ENCODE assay signal across 10 cellular contexts in genomic region chr13:72808917-72809500, GRCh38. TPM values are rescaled to one million over a fixed set of nuclear protein-coding genes. Genes with fewer than 3 reads are reported as not detected.
DNase-seq lines count a peak whose midpoint lies in the region; ATAC-seq and TF ChIP-seq lines count a peak whose summit lies in the region.
"Had no signal": no experiment of that assay in that cellular context is flagged by ENCODE, and none has a peak within 500 bp of the region (broad histone marks: within the 10 kb centered on the region; RNA-seq: fewer than 3 reads in every experiment).

No MANE protein-coding gene starts in this region.

- H3K4me2 ChIP-seq in hepatocyte = no peak overlapping the region

- POLR2A ChIA-PET in activated CD4-positive, alpha-beta memory T cell treated with anti-CD3 and anti-CD28 coated beads, Interleukin-2, amount 10 ng/mL, durations not matched to agents 7 days and 5 days (lab: Charles Lee) = no interaction called here

- ATAC-seq in natural killer cell (peak in 1 of 3 donors; percentile 37), GM21717 (IDR thresholded peaks at IDR 0.05; ENCODE audit: unreplicated experiment) (no peak), GM18520 (IDR thresholded peaks at IDR 0.05; ENCODE audit: unreplicated experiment) (no peak), HG03432 (IDR thresholded peaks at IDR 0.05; ENCODE audit: unreplicated experiment) (no peak)
- no peak for ATAC-seq in natural killer cell treated with Interleukin-12 subunit alpha and Interleukin-12 subunit beta and Interleukin-15 and Interleukin-18, amount 100 ng/mL, for 72 hours

- no peaks in the 10 kb centered on the region for H3K79me2 ChIP-seq in hepatocyte

- H3K4me1 Mint-ChIP-seq in natural killer cell = no peaks in the 10 kb centered on the region
- H3K4me1 Mint-ChIP-seq in natural killer cell treated with Interleukin-12 subunit alpha and Interleukin-12 subunit beta and Interleukin-15 and Interleukin-18, amount 100 ng/mL, for 72 hours (ENCODE audit: low read depth in 2 of 2) = peaks cover 0 to 5% of the 10 kb centered on the region in 2 donors
- H3K4me1 Mint-ChIP-seq in activated CD4-positive, alpha-beta memory T cell treated with anti-CD3 and anti-CD28 coated beads, Interleukin-2, amount 10 ng/mL, durations not matched to agents 7 days and 5 days = no peaks in the 10 kb centered on the region

- TF ChIP-seq CTCF in natural killer cell (IDR thresholded peaks at IDR 0.05) (peak; percentile 84), hepatocyte (IDR thresholded peaks at IDR 0.05; ENCODE audit: poor library complexity) (peak; percentile 65)

- no peak overlapping the region for H3K27ac Mint-ChIP-seq in natural killer cell
- H3K27ac Mint-ChIP-seq in natural killer cell treated with Interleukin-12 subunit alpha and Interleukin-12 subunit beta and Interleukin-15 and Interleukin-18, amount 100 ng/mL, for 72 hours = no peak overlapping the region
- H3K27ac Mint-ChIP-seq in activated CD4-positive, alpha-beta memory T cell treated with anti-CD3 and anti-CD28 coated beads, Interleukin-2, amount 10 ng/mL, durations not matched to agents 7 days and 5 days = no peak overlapping the region
- H3K27ac Mint-ChIP-seq: stimulated activated naive CD8-positive, alpha-beta T cell treated with anti-CD3 and anti-CD28 coated beads, Interleukin-15, Interleukin-2, amounts not matched to agents 100 ng/mL and 50 ng/mL, for 24 hours had no signal

- H3K4me3 ChIP-seq in hepatocyte = no peak overlapping the region
- H3K4me3 ChIP-seq: SJSA1 had no signal

- H4K20me1 ChIP-seq in hepatocyte (ENCODE audit: insufficient read depth, poor library complexity, severe bottlenecking) = no peaks in the 10 kb centered on the region

- no peaks in the 10 kb centered on the region for H3K27me3 ChIP-seq in hepatocyte
- H3K27me3 ChIP-seq: SJSA1 had no signal

- H3K36me3 Mint-ChIP-seq in natural killer cell = no peaks in the 10 kb centered on the region
- H3K36me3 Mint-ChIP-seq in natural killer cell treated with Interleukin-12 subunit alpha and Interleukin-12 subunit beta and Interleukin-15 and Interleukin-18, amount 100 ng/mL, for 72 hours = peaks cover 5% of the 10 kb centered on the region
- peaks cover 30% of the 10 kb centered on the region for H3K36me3 Mint-ChIP-seq in activated CD4-positive, alpha-beta memory T cell treated with anti-CD3 and anti-CD28 coated beads, Interleukin-2, amount 10 ng/mL, durations not matched to agents 7 days and 5 days (ENCODE audit: low read depth)

- H3K27ac ChIP-seq in hepatocyte = no peak overlapping the region
- H3K27ac ChIP-seq: SJSA1 had no signal

- 9% methylated on average over 1 of the region's 1 CpG for WGBS in hepatocyte (ENCODE audit: low lambda C conversion rate, missing lambda C conversion rate)

- no peaks in the 10 kb centered on the region for H3K4me1 ChIP-seq in hepatocyte (ENCODE audit: insufficient read depth)
- H3K4me1 ChIP-seq: SJSA1 had no signal

- H3K4me3 Mint-ChIP-seq in natural killer cell = no peak overlapping the region
- H3K4me3 Mint-ChIP-seq in natural killer cell treated with Interleukin-12 subunit alpha and Interleukin-12 subunit beta and Interleukin-15 and Interleukin-18, amount 100 ng/mL, for 72 hours = no peak overlapping the region
- H3K4me3 Mint-ChIP-seq in activated CD4-positive, alpha-beta memory T cell treated with anti-CD3 and anti-CD28 coated beads, Interleukin-2, amount 10 ng/mL, durations not matched to agents 7 days and 5 days = no peak overlapping the region
- H3K4me3 Mint-ChIP-seq: stimulated activated naive CD8-positive, alpha-beta T cell treated with anti-CD3 and anti-CD28 coated beads, Interleukin-15, Interleukin-2, amounts not matched to agents 100 ng/mL and 50 ng/mL, for 24 hours had no signal

- CTCF ChIA-PET in activated CD4-positive, alpha-beta memory T cell treated with anti-CD3 and anti-CD28 coated beads, Interleukin-2, amount 10 ng/mL, durations not matched to agents 7 days and 5 days (lab: Charles Lee) = interaction anchor here (0.6 to 1.1 kb wide), 4 partner anchors 21 to 594 kb away, joined by 3 to 6 read pairs (median 3); no protein-coding TSS in a partner anchor

- H3K9me3 ChIP-seq in hepatocyte (ENCODE audit: low read depth) = no peaks in the 10 kb centered on the region
- H3K9me3 ChIP-seq: SJSA1 had no signal

- no peak overlapping the region for H2AFZ ChIP-seq in hepatocyte

- no peaks in the 10 kb centered on the region for H3K27me3 Mint-ChIP-seq in natural killer cell (ENCODE audit: low read depth in 2 of 2)
- no peaks in the 10 kb centered on the region for H3K27me3 Mint-ChIP-seq in natural killer cell treated with Interleukin-12 subunit alpha and Interleukin-12 subunit beta and Interleukin-15 and Interleukin-18, amount 100 ng/mL, for 72 hours
- H3K27me3 Mint-ChIP-seq in activated CD4-positive, alpha-beta memory T cell treated with anti-CD3 and anti-CD28 coated beads, Interleukin-2, amount 10 ng/mL, durations not matched to agents 7 days and 5 days = no peaks in the 10 kb centered on the region
- H3K27me3 Mint-ChIP-seq: stimulated activated naive CD8-positive, alpha-beta T cell treated with anti-CD3 and anti-CD28 coated beads, Interleukin-15, Interleukin-2, amounts not matched to agents 100 ng/mL and 50 ng/mL, for 24 hours had no signal

- H3K36me3 ChIP-seq in hepatocyte (replicated peaks; ENCODE audit: insufficient read depth, low read depth) = no peaks in the 10 kb centered on the region

- DNase-seq in natural killer cell (no peak), SK-N-DZ (ENCODE audit: low spot score) (peak; percentile 32), hepatocyte (ENCODE audit: low spot score) (peak; percentile 8)
- DNase-seq in natural killer cell treated with Interleukin-12 subunit alpha and Interleukin-12 subunit beta and Interleukin-15 and Interleukin-18, amount 100 ng/mL, for 72 hours (ENCODE audit: low spot score) = no peak
- DNase-seq in activated CD4-positive, alpha-beta memory T cell treated with anti-CD3 and anti-CD28 coated beads, Interleukin-2, amount 10 ng/mL, durations not matched to agents 7 days and 5 days = no peak

- H3K9me3 Mint-ChIP-seq in natural killer cell = no peaks in the 10 kb centered on the region
- no peaks in the 10 kb centered on the region for H3K9me3 Mint-ChIP-seq in natural killer cell treated with Interleukin-12 subunit alpha and Interleukin-12 subunit beta and Interleukin-15 and Interleukin-18, amount 100 ng/mL, for 72 hours
- H3K9me3 Mint-ChIP-seq in activated CD4-positive, alpha-beta memory T cell treated with anti-CD3 and anti-CD28 coated beads, Interleukin-2, amount 10 ng/mL, durations not matched to agents 7 days and 5 days = no peaks in the 10 kb centered on the region
- H3K9me3 Mint-ChIP-seq: stimulated activated naive CD8-positive, alpha-beta T cell treated with anti-CD3 and anti-CD28 coated beads, Interleukin-15, Interleukin-2, amounts not matched to agents 100 ng/mL and 50 ng/mL, for 24 hours had no signal

- no peaks in the 10 kb centered on the region for H3K9me2 ChIP-seq in hepatocyte (replicated peaks; ENCODE audit: insufficient read depth)

- intact Hi-C loops in natural killer cell (cut with micrococcal nuclease) = loop anchor here (2.0 kb wide), 1 partner anchor 900 kb away; no protein-coding TSS in a partner anchor

RNA-seq across cellular contexts. Expression of gene PIBF1, which starts 27.1 kb away (rescaled TPM):
- total RNA-seq in natural killer cell = 10 to 100 TPM; 21.9 to 37.8 (median 27.8) TPM
- 10 to 100 TPM; 15.2 to 46.3 TPM for total RNA-seq in natural killer cell treated with Interleukin-12 subunit alpha and Interleukin-12 subunit beta and Interleukin-15 and Interleukin-18, amount 100 ng/mL, for 72 hours
- 25.1 and 35.2 TPM in 2 replicates for polyA plus RNA-seq in SK-N-DZ (2014; cell fraction: cytosol; rRNA removed)
- polyA plus RNA-seq in SK-N-DZ (2014; cell fraction: nucleus; rRNA removed) = 19.1 and 28.7 TPM in 2 replicates
- total RNA-seq in hepatocyte = 20.9 and 24.5 TPM in 2 replicates
- polyA plus RNA-seq in hepatocyte = 10.9 and 13.1 TPM in 2 replicates
- 10 to 100 TPM; 19.1 to 21.8 TPM for total RNA-seq in activated CD4-positive, alpha-beta memory T cell treated with anti-CD3 and anti-CD28 coated beads, Interleukin-2, amount 10 ng/mL, durations not matched to agents 7 days and 5 days

RNA-seq across cellular contexts. Expression of gene DIS3, which starts 27.3 kb away (rescaled TPM):
- total RNA-seq in natural killer cell (10 to 100 TPM; 26.9 to 35.2 (median 33.6) TPM), hepatocyte (36.6 and 37.0 TPM in 2 replicates)
- 10 to 100 TPM; 41.6 to 47.6 TPM for total RNA-seq in natural killer cell treated with Interleukin-12 subunit alpha and Interleukin-12 subunit beta and Interleukin-15 and Interleukin-18, amount 100 ng/mL, for 72 hours
- polyA plus RNA-seq in SK-N-DZ (2014; cell fraction: cytosol; rRNA removed) = 33.4 and 33.6 TPM in 2 replicates
- polyA plus RNA-seq in SK-N-DZ (2014; cell fraction: nucleus; rRNA removed) = 35.1 and 35.9 TPM in 2 replicates
- polyA plus RNA-seq in hepatocyte = 11.7 and 12.2 TPM in 2 replicates
- total RNA-seq in activated CD4-positive, alpha-beta memory T cell treated with anti-CD3 and anti-CD28 coated beads, Interleukin-2, amount 10 ng/mL, durations not matched to agents 7 days and 5 days = 10 to 100 TPM; 31.2 to 33.6 TPM

Comparison
In these comparisons a context has a peak if more than half of its experiments do, and no peak if none do; other contexts are left out.
1. DNase-seq: peak in SK-N-DZ (single experiment) and hepatocyte (single experiment); none in natural killer cell (single experiment), natural killer cell treated with Interleukin-12 subunit alpha and Interleukin-12 subunit beta and Interleukin-15 and Interleukin-18, amount 100 ng/mL, for 72 hours (single experiment) and activated CD4-positive, alpha-beta memory T cell treated with anti-CD3 and anti-CD28 coated beads, Interleukin-2, amount 10 ng/mL, durations not matched to agents 7 days and 5 days (single experiment).